1 cellular context compared by ENCODE assay signal in the genomic region with DNA sequence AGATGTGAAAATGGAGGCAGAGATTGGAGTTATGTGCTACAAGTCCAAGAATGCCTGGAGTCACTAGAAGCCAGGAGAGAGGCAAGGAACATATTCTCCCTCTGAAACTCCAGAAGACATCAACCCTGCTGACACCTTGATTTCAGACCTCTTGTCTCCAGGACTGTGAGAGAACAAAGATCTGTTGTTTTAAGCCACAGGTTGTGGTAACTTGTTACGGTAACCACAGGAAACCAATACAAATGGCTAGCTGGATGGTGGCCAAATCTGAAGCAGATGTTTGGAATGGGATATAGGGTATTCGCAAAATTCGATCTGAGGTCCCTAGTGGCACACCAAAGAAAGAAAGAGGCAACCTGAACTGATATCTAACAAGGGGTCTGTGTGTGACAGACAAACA.
TF ChIP-seq lines count a peak whose summit lies in the region.

No MANE protein-coding gene starts in this region.

TF ChIP-seq in IMR-90, 13 proteins besides CTCF, POLR2A, EP300 and RAD21 (continued from another document):
- no peak for TF ChIP-seq MXI1 (IDR thresholded peaks at IDR 0.05; ENCODE audit: borderline replicate concordance, low read depth, low read length)
- TF ChIP-seq, protein P1, sequence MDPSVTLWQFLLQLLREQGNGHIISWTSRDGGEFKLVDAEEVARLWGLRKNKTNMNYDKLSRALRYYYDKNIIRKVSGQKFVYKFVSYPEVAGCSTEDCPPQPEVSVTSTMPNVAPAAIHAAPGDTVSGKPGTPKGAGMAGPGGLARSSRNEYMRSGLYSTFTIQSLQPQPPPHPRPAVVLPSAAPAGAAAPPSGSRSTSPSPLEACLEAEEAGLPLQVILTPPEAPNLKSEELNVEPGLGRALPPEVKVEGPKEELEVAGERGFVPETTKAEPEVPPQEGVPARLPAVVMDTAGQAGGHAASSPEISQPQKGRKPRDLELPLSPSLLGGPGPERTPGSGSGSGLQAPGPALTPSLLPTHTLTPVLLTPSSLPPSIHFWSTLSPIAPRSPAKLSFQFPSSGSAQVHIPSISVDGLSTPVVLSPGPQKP (IDR thresholded peaks at IDR 0.05; ENCODE audit: borderline replicate concordance, low read depth, low read length): no peak
- no peak for TF ChIP-seq FOS (IDR thresholded peaks at IDR 0.05; ENCODE audit: low read depth, low read length)
- TF ChIP-seq MAFK (IDR thresholded peaks at IDR 0.05; ENCODE audit: low read depth, low read length): no peak
